13 cellular contexts compared by ENCODE assay signal in the genomic region with DNA sequence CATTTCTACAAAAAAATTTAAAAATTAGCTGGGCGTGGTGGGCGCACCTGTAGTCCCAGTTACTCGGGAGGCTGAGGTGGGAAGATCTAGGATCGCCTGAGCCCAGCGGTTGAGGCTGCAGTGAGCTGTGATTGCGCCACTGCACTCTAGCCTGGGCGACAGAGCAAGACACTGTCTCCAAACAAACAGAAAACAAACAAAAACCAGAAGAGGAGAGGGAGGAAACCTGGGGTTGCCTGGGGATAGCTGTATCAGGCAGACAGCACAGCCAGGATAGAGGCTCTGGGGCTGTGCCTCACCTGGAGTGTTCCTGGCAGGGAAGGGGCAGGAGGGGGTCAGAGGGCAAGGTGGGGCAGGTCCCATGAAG. TPM values are rescaled to one million over a fixed set of nuclear protein-coding genes. Genes with fewer than 3 reads are reported as not detected.
A peak's percentile ranks its signal among the peaks of the same experiment; 100 is the strongest.
DNase-seq lines count a peak whose midpoint lies in the region; ATAC-seq and TF ChIP-seq lines count a peak whose summit lies in the region.
"Had no signal": no experiment of that assay in that cellular context is flagged by ENCODE, and none has a peak within 500 bp of the region (broad histone marks: within the 10 kb centered on the region; RNA-seq: fewer than 3 reads in every experiment).

No MANE protein-coding gene starts in this region.

- peaks cover 14% of the 10 kb centered on the region for H3K36me3 ChIP-seq in mesodermal cell (ENCODE audit: control insufficient read depth, insufficient read depth, low read length)
- no peaks in the 10 kb centered on the region for H3K36me3 ChIP-seq in MM.1S (replicated peaks; ENCODE audit: insufficient read depth, low read length)

- intact Hi-C loops in right cardiac atrium (cut with DNase I) = loop anchor here in 1 of 4 donors (10.0 kb wide), 1 partner anchor 53 kb away; the partner anchor contains the start of gene ABCA7
- intact Hi-C loops in left cardiac atrium (cut with DNase I) = no loop called here
- intact Hi-C loops in sciatic nerve (cut with DNase I) = no loop called here

- 70% methylated on average over 7 of the region's 7 CpGs for WGBS in right cardiac atrium
- WGBS in mesodermal cell (ENCODE audit: insufficient coverage in 2 of 2), 2 experiments = 88 to 94% methylated on average over 6 of the region's 7 CpGs

- H3K9me2 ChIP-seq in MM.1S (replicated peaks; ENCODE audit: insufficient read depth, low read length) = no peaks in the 10 kb centered on the region

- H3K4me1 ChIP-seq in right cardiac atrium (ENCODE audit: control insufficient read depth, insufficient read depth, low read length) (peaks cover 17% of the 10 kb centered on the region), mesodermal cell (ENCODE audit: control insufficient read depth, insufficient read depth, low read length, poor library complexity, severe bottlenecking) (peaks cover 25% of the 10 kb centered on the region), MM.1S (ENCODE audit: low read length) (peaks cover 13% of the 10 kb centered on the region)

- peaks cover 25% of the 10 kb centered on the region for H3K79me2 ChIP-seq in MM.1S (ENCODE audit: low read length)

- peaks cover 7% of the 10 kb centered on the region; the same call in 1 of the 2 replicates for H4K20me1 ChIP-seq in MM.1S (ENCODE audit: insufficient read depth, low read length)

- H3F3A ChIP-seq in MM.1S (ENCODE audit: insufficient read depth, low read length) = 0 out of 2 replicates have a peak, but pooled peaks cover 3% of the 10 kb centered on the region

- H3K4me3 Mint-ChIP-seq in activated T-helper 17 cell treated with anti-CD3 and anti-CD28 coated beads, Interleukin-2, amount 50 U/mL, for 72 hours = peak overlapping the region; percentile 74

- TF ChIP-seq CTCF in MM.1S (IDR thresholded peaks at IDR 0.05; ENCODE audit: low read length) = no peak

- no peak overlapping the region for H2AFZ ChIP-seq in MM.1S (ENCODE audit: low read length)

- no peaks in the 10 kb centered on the region for H3K27me3 Mint-ChIP-seq in activated T-helper 17 cell treated with anti-CD3 and anti-CD28 coated beads, Interleukin-2, amount 50 U/mL, for 72 hours

- H3K9me3 ChIP-seq in right cardiac atrium (ENCODE audit: control insufficient read depth, low read length) = no peaks in the 10 kb centered on the region
- H3K9me3 ChIP-seq in mesodermal cell (ENCODE audit: control insufficient read depth, low read length) = peaks cover 4% of the 10 kb centered on the region
- no peaks in the 10 kb centered on the region for H3K9me3 ChIP-seq in MM.1S (replicated peaks; ENCODE audit: insufficient read depth, low read length)

- H3K4me3 ChIP-seq in right cardiac atrium (ENCODE audit: low read length) (no peak overlapping the region), mesodermal cell (ENCODE audit: extremely low read depth, insufficient read depth, low read length, poor library complexity, severe bottlenecking) (no peak overlapping the region), MM.1S (ENCODE audit: low read length) (no peak overlapping the region)

- H3K27ac Mint-ChIP-seq in activated T-helper 17 cell treated with anti-CD3 and anti-CD28 coated beads, Interleukin-2, amount 50 U/mL, for 72 hours = peak overlapping the region; percentile 89

- peaks cover 36% of the 10 kb centered on the region for H3K4me1 Mint-ChIP-seq in activated T-helper 17 cell treated with anti-CD3 and anti-CD28 coated beads, Interleukin-2, amount 50 U/mL, for 72 hours

- ATAC-seq in right cardiac atrium (no peak), left cardiac atrium (no peak), sciatic nerve (no peak), GM21737 (IDR thresholded peaks at IDR 0.05; ENCODE audit: unreplicated experiment) (no peak)
- ATAC-seq in activated T-helper 17 cell treated with anti-CD3 and anti-CD28 coated beads, Interleukin-2, amount 50 U/mL, for 72 hours (replicated peaks) = no peak
- ATAC-seq: stimulated activated naive CD8-positive, alpha-beta T cell treated with anti-CD3 and anti-CD28 coated beads, Interleukin-15, Interleukin-2, amounts not matched to agents 100 U/mL and 50 U/mL, for 24 hours had no signal

- no peak overlapping the region for H3K4me2 ChIP-seq in MM.1S (ENCODE audit: low read depth, low read length)
- H3K4me2 ChIP-seq: KMS-11 had no signal

- no peak overlapping the region for H3K9ac ChIP-seq in MM.1S (ENCODE audit: low read length)
- H3K9ac ChIP-seq: KMS-11 had no signal

- DNase-seq in right cardiac atrium (peak in 2 of 3 donors; percentile 49 to 57), left cardiac atrium (no peak), sciatic nerve (ENCODE audit: low spot score) (no peak), MM.1S (no peak)
- DNase-seq in stimulated activated CD4-positive, alpha-beta T cell treated with anti-CD3 and anti-CD28 coated beads, Interleukin-1b, Interleukin-23, amount 100 ng/mL, for 48 hours = no peak
- DNase-seq: activated T-cell treated with anti-CD3 and anti-CD28 coated beads, Interleukin-2, amount 50 U/mL, for 48 hours; hippocampal formation; NCI-H524; stimulated activated naive CD8-positive, alpha-beta T cell treated with anti-CD3 and anti-CD28 coated beads, Interleukin-15, Interleukin-2, amounts not matched to agents 100 U/mL and 50 U/mL, for 24 hours had no signal

- H3K27ac ChIP-seq in right cardiac atrium (ENCODE audit: low read length) (peak overlapping the region; percentile 62), mesodermal cell (ENCODE audit: low read depth, low read length, severe bottlenecking) (peak overlapping the region; percentile 8), MM.1S (ENCODE audit: low read length) (no peak overlapping the region)
- H3K27ac ChIP-seq: KMS-11 had no signal

- no peaks in the 10 kb centered on the region for H3K9me3 Mint-ChIP-seq in activated T-helper 17 cell treated with anti-CD3 and anti-CD28 coated beads, Interleukin-2, amount 50 U/mL, for 72 hours

- peaks cover 47% of the 10 kb centered on the region for H3K36me3 Mint-ChIP-seq in activated T-helper 17 cell treated with anti-CD3 and anti-CD28 coated beads, Interleukin-2, amount 50 U/mL, for 72 hours (ENCODE audit: low read depth)

- no peaks in the 10 kb centered on the region for H3K27me3 ChIP-seq in right cardiac atrium (ENCODE audit: control insufficient read depth, insufficient read depth)
- H3K27me3 ChIP-seq in MM.1S (replicated peaks; ENCODE audit: insufficient read depth, low read length) = no peaks in the 10 kb centered on the region

RNA-seq across cellular contexts. Expression of gene POLR2E, which starts 2.6 kb away (rescaled TPM):
- total RNA-seq in right cardiac atrium (100 to 1,000 TPM; 110 to 145 (median 131) TPM), left cardiac atrium (100 to 1,000 TPM; 142 to 143 TPM), sciatic nerve (99.8 TPM)
- 179 TPM for polyA plus RNA-seq in right cardiac atrium
- total RNA-seq in activated T-helper 17 cell treated with anti-CD3 and anti-CD28 coated beads, Interleukin-2, amount 50 U/mL, for 72 hours = 100 to 1,000 TPM; 155 to 248 TPM
- 223 TPM for polyA plus RNA-seq in mesodermal cell (2013, experiment 1 of 2)
- 199 TPM for polyA plus RNA-seq in mesodermal cell (2013, experiment 2 of 2)

RNA-seq across cellular contexts. Expression of gene GPX4, which starts 6.0 kb away (rescaled TPM):
- total RNA-seq in right cardiac atrium (100 to 1,000 TPM; 300 to 374 (median 359) TPM), left cardiac atrium (100 to 1,000 TPM; 378 to 432 TPM), sciatic nerve (239 TPM)
- 713 TPM for polyA plus RNA-seq in right cardiac atrium
- total RNA-seq in activated T-helper 17 cell treated with anti-CD3 and anti-CD28 coated beads, Interleukin-2, amount 50 U/mL, for 72 hours = 100 to 1,000 TPM; 110 to 170 TPM
- polyA plus RNA-seq in mesodermal cell (2013, experiment 1 of 2) = 579 TPM
- polyA plus RNA-seq in mesodermal cell (2013, experiment 2 of 2) = 487 TPM

RNA-seq across cellular contexts. Expression of gene ARHGAP45, which starts 30.8 kb away (rescaled TPM):
- total RNA-seq in right cardiac atrium = 10 to 100 TPM in 1 of 4 donors, 1 to 10 TPM in 3; 7.7 to 10.4 (median 9.2) TPM
- 5.9 TPM for polyA plus RNA-seq in right cardiac atrium
- total RNA-seq in left cardiac atrium = 10 to 100 TPM; 10.6 to 12.6 TPM
- total RNA-seq in activated T-helper 17 cell treated with anti-CD3 and anti-CD28 coated beads, Interleukin-2, amount 50 U/mL, for 72 hours = 100 to 1,000 TPM; 211 to 310 TPM
- 5.1 TPM for polyA plus RNA-seq in mesodermal cell (2013, experiment 1 of 2)
- 3.8 TPM for polyA plus RNA-seq in mesodermal cell (2013, experiment 2 of 2)
- 26.2 TPM for total RNA-seq in sciatic nerve

RNA-seq across cellular contexts. Expression of gene ABCA7, which starts 57.9 kb away (rescaled TPM):
- 10 to 100 TPM in 1 of 4 donors, 1 to 10 TPM in 3; 7.3 to 10.4 (median 8.7) TPM for total RNA-seq in right cardiac atrium
- polyA plus RNA-seq in right cardiac atrium = 9.1 TPM
- 10 to 100 TPM in 1 of 2 donors, 1 to 10 TPM in 1; 7.7 to 10.0 TPM for total RNA-seq in left cardiac atrium
- total RNA-seq in activated T-helper 17 cell treated with anti-CD3 and anti-CD28 coated beads, Interleukin-2, amount 50 U/mL, for 72 hours = 10 to 100 TPM; 21.8 to 31.2 TPM
- 12.9 TPM for polyA plus RNA-seq in mesodermal cell (2013, experiment 1 of 2)
- 13.2 TPM for polyA plus RNA-seq in mesodermal cell (2013, experiment 2 of 2)
- 17.3 TPM for total RNA-seq in sciatic nerve

Comparison
In these comparisons a context has a peak if more than half of its experiments do, and no peak if none do; other contexts are left out.
1. DNase-seq: peak in right cardiac atrium (2 of 3); none in left cardiac atrium (single experiment), sciatic nerve (single experiment), MM.1S (single experiment) and stimulated activated CD4-positive, alpha-beta T cell treated with anti-CD3 and anti-CD28 coated beads, Interleukin-1b, Interleukin-23, amount 100 ng/mL, for 48 hours (single experiment).